22 cellular contexts compared by ENCODE assay signal in the genomic region with DNA sequence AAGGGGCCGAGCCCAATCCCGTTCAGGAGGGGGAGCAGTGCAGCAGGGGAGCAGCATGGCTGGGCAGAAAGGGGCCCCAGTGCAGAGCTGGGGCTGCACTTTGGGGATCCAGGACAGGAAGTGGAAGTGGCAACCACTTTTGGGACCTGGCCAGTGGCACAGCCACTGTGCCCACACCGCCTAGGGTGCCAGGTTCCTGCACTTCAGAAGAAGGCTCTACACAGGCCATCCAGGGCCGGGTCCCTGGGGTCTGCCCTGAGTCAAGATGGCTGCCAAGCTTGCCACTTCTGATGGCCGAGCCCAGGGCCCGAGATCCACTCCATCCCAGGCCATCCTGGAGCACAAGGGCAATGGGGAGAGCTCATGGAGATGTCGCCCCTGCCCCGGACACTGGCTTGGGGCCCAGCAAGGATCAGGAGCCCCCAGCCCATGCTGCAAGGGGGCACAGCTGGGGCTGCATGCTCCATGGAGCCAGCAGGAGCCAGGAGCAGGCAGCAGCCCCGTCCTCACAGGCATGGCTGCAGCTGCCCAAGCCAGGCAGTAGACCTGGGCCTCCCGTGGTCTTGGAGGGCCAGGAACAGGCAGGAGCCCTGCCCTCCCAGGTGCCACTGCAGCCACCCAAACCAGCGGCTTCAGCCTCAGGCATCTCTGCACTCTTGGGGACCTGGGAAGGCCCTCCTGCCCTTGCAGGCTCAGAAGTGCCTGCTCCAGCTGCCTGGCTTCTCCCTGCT.
"Had no signal": no experiment of that assay in that cellular context is flagged by ENCODE, and none has a peak within 500 bp of the region (broad histone marks: within the 10 kb centered on the region; RNA-seq: fewer than 3 reads in every experiment).

No MANE protein-coding gene starts in this region.

- H3K4me2 ChIP-seq: neural progenitor cell had no signal

- H3K27ac Mint-ChIP-seq: progenitor cell of endocrine pancreas; stimulated activated naive B cell treated with anti-CD40 and anti-IgM and Interleukin-4, amounts not matched to agents 10 μg/mL and 1 μg/mL and 100 μg/mL, for 72 hours; stimulated activated naive CD8-positive, alpha-beta T cell treated with anti-CD3 and anti-CD28 coated beads, Interleukin-15, Interleukin-2, amounts not matched to agents 100 ng/mL and 50 ng/mL, for 24 hours had no signal

- FAIRE-seq: keratinocyte, pancreas had no signal

- H3K9ac ChIP-seq: neural progenitor cell had no signal

- ATAC-seq: gastrocnemius medialis; left lobe of liver; pancreas; stimulated activated naive B cell treated with anti-CD40 and anti-IgM and Interleukin-4, amounts not matched to agents 10 μg/mL and 1 μg/mL and 100 μg/mL, for 72 hours had no signal

- H3K27me3 Mint-ChIP-seq: progenitor cell of endocrine pancreas; stimulated activated naive CD8-positive, alpha-beta T cell treated with anti-CD3 and anti-CD28 coated beads, Interleukin-15, Interleukin-2, amounts not matched to agents 100 ng/mL and 50 ng/mL, for 24 hours had no signal

- H3K4me3 Mint-ChIP-seq: nephron; neural progenitor cell; stimulated activated naive B cell treated with anti-CD40 and anti-IgM and Interleukin-4, amounts not matched to agents 10 μg/mL and 1 μg/mL and 100 μg/mL, for 72 hours; stimulated activated naive CD8-positive, alpha-beta T cell treated with anti-CD3 and anti-CD28 coated beads, Interleukin-15, Interleukin-2, amounts not matched to agents 100 ng/mL and 50 ng/mL, for 24 hours had no signal

- H3K9me3 ChIP-seq: gastrocnemius medialis, pancreas, thoracic aorta, tibial nerve, upper lobe of left lung, uterus had no signal

- DNase-seq: caudate nucleus; cerebellar nuclear complex; effector CD4-positive, alpha-beta T cell; gastrocnemius medialis; head of caudate nucleus; nucleus accumbens; pancreas; stimulated activated CD4-positive, alpha-beta T cell treated with anti-CD3 and anti-CD28 coated beads, Interleukin-15, amount 100 ng/mL, for 24 hours; stimulated activated CD4-positive, alpha-beta T cell treated with anti-CD3 and anti-CD28 coated beads, Interleukin-2, amount 100 ng/mL, for 48 hours; stimulated activated naive B cell treated with anti-CD40 and anti-IgM and Interleukin-4, amounts not matched to agents 10 μg/mL and 1 μg/mL and 100 μg/mL, for 72 hours; upper lobe of left lung; uterus had no signal

- H3K4me3 ChIP-seq: dorsolateral prefrontal cortex, gastrocnemius medialis, neural progenitor cell, pancreas, skin epidermis, thoracic aorta, tibial nerve, upper lobe of left lung, uterus had no signal

- H2AFZ ChIP-seq: neural progenitor cell had no signal

- H3K27me3 ChIP-seq: dorsolateral prefrontal cortex, gastrocnemius medialis, neural progenitor cell, pancreas, tibial nerve, upper lobe of left lung, uterus had no signal

- H3K9me3 Mint-ChIP-seq: nephron had no signal

- H3K36me3 ChIP-seq: gastrocnemius medialis, neural progenitor cell, pancreas, thoracic aorta, tibial nerve, upper lobe of left lung, uterus had no signal

- H3K4me1 ChIP-seq: gastrocnemius medialis, pancreas had no signal

- H3K27ac ChIP-seq: dorsolateral prefrontal cortex, gastrocnemius medialis, neural progenitor cell, pancreas, skin epidermis, thoracic aorta, tibial nerve, upper lobe of left lung, uterus had no signal
